In the genomic region with DNA sequence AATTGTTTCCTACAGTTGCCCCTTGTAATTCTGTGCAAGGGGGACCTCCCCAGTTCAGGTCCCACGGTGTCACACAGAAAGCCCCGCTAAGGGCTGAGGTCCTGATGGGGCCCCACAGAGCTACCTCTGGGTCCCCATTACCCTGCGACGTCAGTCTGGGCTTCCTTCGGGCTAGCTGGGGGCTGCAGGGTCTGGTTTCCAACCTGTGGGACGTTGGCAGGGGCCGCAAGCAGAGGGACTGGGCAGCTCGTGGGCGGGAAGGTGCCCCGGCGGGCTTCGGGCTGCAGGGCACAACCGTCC, we compare ENCODE assay signal across 8 cellular contexts. TPM values are rescaled to one million over a fixed set of nuclear protein-coding genes. Genes with fewer than 3 reads are reported as not detected.
DNase-seq lines count a peak whose midpoint lies in the region; ATAC-seq and TF ChIP-seq lines count a peak whose summit lies in the region.

No MANE protein-coding gene starts in this region.

- ATAC-seq in GM21529 (IDR thresholded peaks at IDR 0.05; ENCODE audit: unreplicated experiment): peak; percentile 11

- H3K27me3 ChIP-seq in endocrine pancreas (ENCODE audit: control insufficient read depth, insufficient read depth, low read length): no peaks in the 10 kb centered on the region

- no peak overlapping the region for H3K27ac Mint-ChIP-seq in osteocyte (ENCODE audit: unreplicated experiment)

- no peak for TF ChIP-seq CTCF in C4-2B (conservative IDR thresholded peaks at IDR 0.05)
- no peak for TF ChIP-seq CTCF in NB4 (IDR thresholded peaks at IDR 0.05; ENCODE audit: low read depth, low read length)
- TF ChIP-seq CTCF in osteocyte (IDR thresholded peaks at IDR 0.05): no peak

- H3K4me3 ChIP-seq in NB4 (ENCODE audit: low read depth, low read length) (peak overlapping the region; percentile 86), endocrine pancreas (ENCODE audit: control insufficient read depth, insufficient read depth, low read length) (peak overlapping the region; percentile 45)

- H3K4me1 ChIP-seq in endocrine pancreas (ENCODE audit: control insufficient read depth, insufficient read depth, low read length): no peaks in the 10 kb centered on the region

- peak overlapping the region; percentile 93 for H3K27ac ChIP-seq in C4-2B

- no peaks in the 10 kb centered on the region for H3K9me3 ChIP-seq in endocrine pancreas (ENCODE audit: control insufficient read depth, low read length)

- peak overlapping the region; percentile 79 for H3K4me3 Mint-ChIP-seq in osteocyte (ENCODE audit: unreplicated experiment)

- H3K4me1 Mint-ChIP-seq in osteocyte (ENCODE audit: unreplicated experiment): peaks cover 17% of the 10 kb centered on the region

- H3K36me3 Mint-ChIP-seq in osteocyte (ENCODE audit: unreplicated experiment): no peaks in the 10 kb centered on the region

- DNase-seq in NB4 (ENCODE audit: low read depth) (no peak), osteocyte (ENCODE audit: extremely low spot score, unreplicated experiment) (no peak), DMS114 treated with DMSO at 0.1 percent for 48 hours (lab: John Stamatoyannopoulos, UW; ENCODE audit: unreplicated experiment) (no peak), AG08395 (ENCODE audit: low spot score) (no peak), NCI-H1694 treated with DMSO at 0.1 percent for 48 hours (lab: John Stamatoyannopoulos, UW) (no peak)

- peak overlapping the region; percentile 30 for H3K9ac ChIP-seq in endocrine pancreas (ENCODE audit: control insufficient read depth, insufficient read depth, low read length)

- no peaks in the 10 kb centered on the region for H3K9me3 Mint-ChIP-seq in osteocyte (ENCODE audit: unreplicated experiment)

- TF ChIP-seq POLR2A in NB4 (IDR thresholded peaks at IDR 0.05; ENCODE audit: extremely low read depth, insufficient read length): no peak

- no peaks in the 10 kb centered on the region for H3K36me3 ChIP-seq in endocrine pancreas (ENCODE audit: control insufficient read depth, insufficient read depth, low read length)

- no peaks in the 10 kb centered on the region for H3K27me3 Mint-ChIP-seq in osteocyte (ENCODE audit: unreplicated experiment)

RNA-seq across cellular contexts. Expression of a gene that starts 0.7 kb away (rescaled TPM):
- 15.6 and 16.3 TPM in 2 replicates for total RNA-seq in osteocyte

RNA-seq across cellular contexts. Expression of a gene that starts 11.4 kb away (rescaled TPM):
- total RNA-seq in osteocyte: 71.4 and 75.3 TPM in 2 replicates

RNA-seq across cellular contexts. Expression of a gene that starts 11.8 kb away (rescaled TPM):
- 933 and 949 TPM in 2 replicates for total RNA-seq in osteocyte

RNA-seq across cellular contexts. Expression of a gene that starts 27.0 kb away (rescaled TPM):
- 168 TPM in 2 replicates for total RNA-seq in osteocyte

RNA-seq across cellular contexts. Expression of a gene that starts 32.0 kb away (rescaled TPM):
- total RNA-seq in osteocyte: 31.6 and 32.7 TPM in 2 replicates
